In genomic region chr17:5077781-5078105, GRCh38 we compare ENCODE assay signal across 2 cellular contexts.
A peak's percentile ranks its signal among the peaks of the same experiment; 100 is the strongest.
TF ChIP-seq lines count a peak whose summit lies in the region.

No MANE protein-coding gene starts in this region.

TF ChIP-seq in endothelial cell of umbilical vein, 7 proteins besides CTCF, POLR2A, EP300 and RAD21:
- TF ChIP-seq MAX (IDR thresholded peaks at IDR 0.05; ENCODE audit: insufficient read depth, insufficient read length) (no peak), EZH2 (IDR thresholded peaks at IDR 0.05; ENCODE audit: borderline replicate concordance, low read depth, low read length, severe bottlenecking) (peak; percentile 31)

TF ChIP-seq in neural cell, 6 proteins besides CTCF, POLR2A, EP300 and RAD21:
- no peak for TF ChIP-seq EZH2 (IDR thresholded peaks at IDR 0.05; ENCODE audit: borderline replicate concordance, insufficient read depth, low read length, poor library complexity, severe bottlenecking)
- TF ChIP-seq POLR2AphosphoS5 (IDR thresholded peaks at IDR 0.05) = no peak
- no peak for TF ChIP-seq SMC3 (conservative IDR thresholded peaks at IDR 0.05; ENCODE audit: poor library complexity)
- TF ChIP-seq REST (IDR thresholded peaks at IDR 0.05; ENCODE audit: borderline replicate concordance) = no peak
- TF ChIP-seq TAF1 (IDR thresholded peaks at IDR 0.05; ENCODE audit: low read depth) = no peak
- no peak for TF ChIP-seq MXI1 (conservative IDR thresholded peaks at IDR 0.05; ENCODE audit: poor library complexity, severe bottlenecking)
